1 cellular context compared by ENCODE assay signal in the genomic region with DNA sequence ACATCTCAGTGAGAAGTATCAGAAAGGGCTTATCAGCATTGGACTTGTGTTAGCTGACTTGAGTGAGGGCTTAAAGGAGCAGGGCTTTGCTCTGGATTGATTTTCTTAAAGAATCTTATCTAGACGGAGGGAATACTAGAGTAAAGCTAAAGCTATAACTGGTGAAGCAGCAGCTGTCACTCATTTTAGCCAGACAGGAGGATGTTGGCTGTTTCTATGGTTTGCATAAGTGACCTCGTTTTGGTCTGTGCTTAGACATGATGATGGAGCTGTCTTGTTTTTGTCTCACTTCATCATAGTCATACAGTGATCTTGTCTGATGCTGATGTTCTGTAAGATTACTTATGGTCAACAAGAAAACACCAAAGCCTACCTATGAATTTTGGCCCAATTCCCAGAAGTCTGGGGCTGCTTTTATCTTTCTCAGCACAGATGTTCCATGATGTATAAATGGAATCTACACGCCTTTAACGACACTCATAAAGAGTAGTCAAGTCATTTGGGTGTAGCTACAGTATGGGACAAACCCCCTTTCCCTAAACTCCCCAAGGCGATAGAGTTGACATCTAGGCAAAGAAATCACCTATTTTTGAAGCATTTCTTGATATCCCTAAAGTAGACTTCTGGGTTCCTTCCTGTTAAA.
TF ChIP-seq lines count a peak whose summit lies in the region.

No MANE protein-coding gene starts in this region.

TF ChIP-seq in K562, 482 proteins besides CTCF, POLR2A, EP300 and RAD21 (continued from another document and continues in another):
- TF ChIP-seq, protein P1, sequence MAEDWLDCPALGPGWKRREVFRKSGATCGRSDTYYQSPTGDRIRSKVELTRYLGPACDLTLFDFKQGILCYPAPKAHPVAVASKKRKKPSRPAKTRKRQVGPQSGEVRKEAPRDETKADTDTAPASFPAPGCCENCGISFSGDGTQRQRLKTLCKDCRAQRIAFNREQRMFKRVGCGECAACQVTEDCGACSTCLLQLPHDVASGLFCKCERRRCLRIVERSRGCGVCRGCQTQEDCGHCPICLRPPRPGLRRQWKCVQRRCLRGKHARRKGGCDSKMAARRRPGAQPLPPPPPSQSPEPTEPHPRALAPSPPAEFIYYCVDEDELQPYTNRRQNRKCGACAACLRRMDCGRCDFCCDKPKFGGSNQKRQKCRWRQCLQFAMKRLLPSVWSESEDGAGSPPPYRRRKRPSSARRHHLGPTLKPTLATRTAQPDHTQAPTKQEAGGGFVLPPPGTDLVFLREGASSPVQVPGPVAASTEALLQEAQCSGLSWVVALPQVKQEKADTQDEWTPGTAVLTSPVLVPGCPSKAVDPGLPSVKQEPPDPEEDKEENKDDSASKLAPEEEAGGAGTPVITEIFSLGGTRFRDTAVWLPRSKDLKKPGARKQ (CRISPR knock-in tag; IDR thresholded peaks at IDR 0.05) = no peak
- TF ChIP-seq ZNF217 (CRISPR knock-in tag; IDR thresholded peaks at IDR 0.05) = no peak
- no peak for TF ChIP-seq SP2 (IDR thresholded peaks at IDR 0.05; ENCODE audit: extremely low read depth, low read depth, low read length, poor library complexity, severe bottlenecking)
- TF ChIP-seq RAD51 (IDR thresholded peaks at IDR 0.05; ENCODE audit: borderline replicate concordance, low read depth) = no peak
- TF ChIP-seq, protein P2, sequence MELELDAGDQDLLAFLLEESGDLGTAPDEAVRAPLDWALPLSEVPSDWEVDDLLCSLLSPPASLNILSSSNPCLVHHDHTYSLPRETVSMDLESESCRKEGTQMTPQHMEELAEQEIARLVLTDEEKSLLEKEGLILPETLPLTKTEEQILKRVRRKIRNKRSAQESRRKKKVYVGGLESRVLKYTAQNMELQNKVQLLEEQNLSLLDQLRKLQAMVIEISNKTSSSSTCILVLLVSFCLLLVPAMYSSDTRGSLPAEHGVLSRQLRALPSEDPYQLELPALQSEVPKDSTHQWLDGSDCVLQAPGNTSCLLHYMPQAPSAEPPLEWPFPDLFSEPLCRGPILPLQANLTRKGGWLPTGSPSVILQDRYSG (tag; conservative IDR thresholded peaks at IDR 0.05; ENCODE audit: low read depth) = no peak
- no peak for TF ChIP-seq FIP1L1 (IDR thresholded peaks at IDR 0.05; ENCODE audit: low read depth, low read length, poor library complexity, severe bottlenecking)
- no peak for TF ChIP-seq TFAM (CRISPR knock-in tag; conservative IDR thresholded peaks at IDR 0.05)
- TF ChIP-seq ZNF134 (CRISPR knock-in tag; conservative IDR thresholded peaks at IDR 0.05) = no peak
- TF ChIP-seq, protein P3, sequence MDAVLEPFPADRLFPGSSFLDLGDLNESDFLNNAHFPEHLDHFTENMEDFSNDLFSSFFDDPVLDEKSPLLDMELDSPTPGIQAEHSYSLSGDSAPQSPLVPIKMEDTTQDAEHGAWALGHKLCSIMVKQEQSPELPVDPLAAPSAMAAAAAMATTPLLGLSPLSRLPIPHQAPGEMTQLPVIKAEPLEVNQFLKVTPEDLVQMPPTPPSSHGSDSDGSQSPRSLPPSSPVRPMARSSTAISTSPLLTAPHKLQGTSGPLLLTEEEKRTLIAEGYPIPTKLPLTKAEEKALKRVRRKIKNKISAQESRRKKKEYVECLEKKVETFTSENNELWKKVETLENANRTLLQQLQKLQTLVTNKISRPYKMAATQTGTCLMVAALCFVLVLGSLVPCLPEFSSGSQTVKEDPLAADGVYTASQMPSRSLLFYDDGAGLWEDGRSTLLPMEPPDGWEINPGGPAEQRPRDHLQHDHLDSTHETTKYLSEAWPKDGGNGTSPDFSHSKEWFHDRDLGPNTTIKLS (IDR thresholded peaks at IDR 0.05; ENCODE audit: borderline replicate concordance, low read depth) = no peak
- no peak for TF ChIP-seq ZNF140 (CRISPR knock-in tag; IDR thresholded peaks at IDR 0.05)
- no peak for TF ChIP-seq ZC3H4 (CRISPR knock-in tag; IDR thresholded peaks at IDR 0.05; ENCODE audit: borderline replicate concordance)
- no peak for TF ChIP-seq SRSF7 (optimal IDR thresholded peaks at IDR 0.05; ENCODE audit: low read depth, low read length)
- TF ChIP-seq, protein P4, sequence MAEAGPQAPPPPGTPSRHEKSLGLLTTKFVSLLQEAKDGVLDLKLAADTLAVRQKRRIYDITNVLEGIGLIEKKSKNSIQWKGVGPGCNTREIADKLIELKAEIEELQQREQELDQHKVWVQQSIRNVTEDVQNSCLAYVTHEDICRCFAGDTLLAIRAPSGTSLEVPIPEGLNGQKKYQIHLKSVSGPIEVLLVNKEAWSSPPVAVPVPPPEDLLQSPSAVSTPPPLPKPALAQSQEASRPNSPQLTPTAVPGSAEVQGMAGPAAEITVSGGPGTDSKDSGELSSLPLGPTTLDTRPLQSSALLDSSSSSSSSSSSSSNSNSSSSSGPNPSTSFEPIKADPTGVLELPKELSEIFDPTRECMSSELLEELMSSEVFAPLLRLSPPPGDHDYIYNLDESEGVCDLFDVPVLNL (CRISPR knock-in tag; IDR thresholded peaks at IDR 0.05; ENCODE audit: low read depth) = no peak
- no peak for TF ChIP-seq ZNF165 (CRISPR knock-in tag; IDR thresholded peaks at IDR 0.05; ENCODE audit: borderline replicate concordance)
- TF ChIP-seq CBX2 (IDR thresholded peaks at IDR 0.05; ENCODE audit: insufficient read depth, low read length, poor library complexity, severe bottlenecking) = no peak
- peak; percentile 68; the same call in 1 of the 2 replicates for TF ChIP-seq ZNF24 (IDR thresholded peaks at IDR 0.05)
- peak; percentile 57; the same call in 1 of the 2 replicates for TF ChIP-seq MAFG (tag; conservative IDR thresholded peaks at IDR 0.05)
- no peak for TF ChIP-seq POLR3G (IDR thresholded peaks at IDR 0.05; ENCODE audit: extremely low read depth, insufficient read length, insufficient replicate concordance)
- TF ChIP-seq, protein P5, sequence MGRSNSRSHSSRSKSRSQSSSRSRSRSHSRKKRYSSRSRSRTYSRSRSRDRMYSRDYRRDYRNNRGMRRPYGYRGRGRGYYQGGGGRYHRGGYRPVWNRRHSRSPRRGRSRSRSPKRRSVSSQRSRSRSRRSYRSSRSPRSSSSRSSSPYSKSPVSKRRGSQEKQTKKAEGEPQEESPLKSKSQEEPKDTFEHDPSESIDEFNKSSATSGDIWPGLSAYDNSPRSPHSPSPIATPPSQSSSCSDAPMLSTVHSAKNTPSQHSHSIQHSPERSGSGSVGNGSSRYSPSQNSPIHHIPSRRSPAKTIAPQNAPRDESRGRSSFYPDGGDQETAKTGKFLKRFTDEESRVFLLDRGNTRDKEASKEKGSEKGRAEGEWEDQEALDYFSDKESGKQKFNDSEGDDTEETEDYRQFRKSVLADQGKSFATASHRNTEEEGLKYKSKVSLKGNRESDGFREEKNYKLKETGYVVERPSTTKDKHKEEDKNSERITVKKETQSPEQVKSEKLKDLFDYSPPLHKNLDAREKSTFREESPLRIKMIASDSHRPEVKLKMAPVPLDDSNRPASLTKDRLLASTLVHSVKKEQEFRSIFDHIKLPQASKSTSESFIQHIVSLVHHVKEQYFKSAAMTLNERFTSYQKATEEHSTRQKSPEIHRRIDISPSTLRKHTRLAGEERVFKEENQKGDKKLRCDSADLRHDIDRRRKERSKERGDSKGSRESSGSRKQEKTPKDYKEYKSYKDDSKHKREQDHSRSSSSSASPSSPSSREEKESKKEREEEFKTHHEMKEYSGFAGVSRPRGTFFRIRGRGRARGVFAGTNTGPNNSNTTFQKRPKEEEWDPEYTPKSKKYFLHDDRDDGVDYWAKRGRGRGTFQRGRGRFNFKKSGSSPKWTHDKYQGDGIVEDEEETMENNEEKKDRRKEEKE (IDR thresholded peaks at IDR 0.05; ENCODE audit: borderline replicate concordance in 1 of 2, control insufficient read depth in 1 of 2, low read depth in 2 of 2, low read length in 1 of 2) = no peak
- no peak for TF ChIP-seq ZNF77 (CRISPR knock-in tag; IDR thresholded peaks at IDR 0.05)
- TF ChIP-seq DDX20 (tag; IDR thresholded peaks at IDR 0.05; ENCODE audit: low read depth) = no peak
- TF ChIP-seq MEIS2 (IDR thresholded peaks at IDR 0.05; ENCODE audit: partially characterized antibody) = peak; percentile 99
- TF ChIP-seq ZNF174 (CRISPR knock-in tag; IDR thresholded peaks at IDR 0.05) = no peak
- peak in 1 of 2 experiments; percentile 49 for TF ChIP-seq NCOA2 (IDR thresholded peaks at IDR 0.05; ENCODE audit: partially characterized antibody in 2 of 2)
- TF ChIP-seq, protein P6, sequence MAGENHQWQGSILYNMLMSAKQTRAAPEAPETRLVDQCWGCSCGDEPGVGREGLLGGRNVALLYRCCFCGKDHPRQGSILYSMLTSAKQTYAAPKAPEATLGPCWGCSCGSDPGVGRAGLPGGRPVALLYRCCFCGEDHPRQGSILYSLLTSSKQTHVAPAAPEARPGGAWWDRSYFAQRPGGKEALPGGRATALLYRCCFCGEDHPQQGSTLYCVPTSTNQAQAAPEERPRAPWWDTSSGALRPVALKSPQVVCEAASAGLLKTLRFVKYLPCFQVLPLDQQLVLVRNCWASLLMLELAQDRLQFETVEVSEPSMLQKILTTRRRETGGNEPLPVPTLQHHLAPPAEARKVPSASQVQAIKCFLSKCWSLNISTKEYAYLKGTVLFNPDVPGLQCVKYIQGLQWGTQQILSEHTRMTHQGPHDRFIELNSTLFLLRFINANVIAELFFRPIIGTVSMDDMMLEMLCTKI (IDR thresholded peaks at IDR 0.05; ENCODE audit: partially characterized antibody) = no peak
- no peak for TF ChIP-seq KDM2B (CRISPR knock-in tag; IDR thresholded peaks at IDR 0.05)
- peak; percentile 79 for TF ChIP-seq STAT5A (IDR thresholded peaks at IDR 0.05; ENCODE audit: borderline replicate concordance, low read length)
- no peak for TF ChIP-seq TEAD2 (tag; IDR thresholded peaks at IDR 0.05)
- TF ChIP-seq, protein P7, sequence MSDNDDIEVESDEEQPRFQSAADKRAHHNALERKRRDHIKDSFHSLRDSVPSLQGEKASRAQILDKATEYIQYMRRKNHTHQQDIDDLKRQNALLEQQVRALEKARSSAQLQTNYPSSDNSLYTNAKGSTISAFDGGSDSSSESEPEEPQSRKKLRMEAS (CRISPR knock-in tag; IDR thresholded peaks at IDR 0.05) = no peak
- TF ChIP-seq, protein P8, sequence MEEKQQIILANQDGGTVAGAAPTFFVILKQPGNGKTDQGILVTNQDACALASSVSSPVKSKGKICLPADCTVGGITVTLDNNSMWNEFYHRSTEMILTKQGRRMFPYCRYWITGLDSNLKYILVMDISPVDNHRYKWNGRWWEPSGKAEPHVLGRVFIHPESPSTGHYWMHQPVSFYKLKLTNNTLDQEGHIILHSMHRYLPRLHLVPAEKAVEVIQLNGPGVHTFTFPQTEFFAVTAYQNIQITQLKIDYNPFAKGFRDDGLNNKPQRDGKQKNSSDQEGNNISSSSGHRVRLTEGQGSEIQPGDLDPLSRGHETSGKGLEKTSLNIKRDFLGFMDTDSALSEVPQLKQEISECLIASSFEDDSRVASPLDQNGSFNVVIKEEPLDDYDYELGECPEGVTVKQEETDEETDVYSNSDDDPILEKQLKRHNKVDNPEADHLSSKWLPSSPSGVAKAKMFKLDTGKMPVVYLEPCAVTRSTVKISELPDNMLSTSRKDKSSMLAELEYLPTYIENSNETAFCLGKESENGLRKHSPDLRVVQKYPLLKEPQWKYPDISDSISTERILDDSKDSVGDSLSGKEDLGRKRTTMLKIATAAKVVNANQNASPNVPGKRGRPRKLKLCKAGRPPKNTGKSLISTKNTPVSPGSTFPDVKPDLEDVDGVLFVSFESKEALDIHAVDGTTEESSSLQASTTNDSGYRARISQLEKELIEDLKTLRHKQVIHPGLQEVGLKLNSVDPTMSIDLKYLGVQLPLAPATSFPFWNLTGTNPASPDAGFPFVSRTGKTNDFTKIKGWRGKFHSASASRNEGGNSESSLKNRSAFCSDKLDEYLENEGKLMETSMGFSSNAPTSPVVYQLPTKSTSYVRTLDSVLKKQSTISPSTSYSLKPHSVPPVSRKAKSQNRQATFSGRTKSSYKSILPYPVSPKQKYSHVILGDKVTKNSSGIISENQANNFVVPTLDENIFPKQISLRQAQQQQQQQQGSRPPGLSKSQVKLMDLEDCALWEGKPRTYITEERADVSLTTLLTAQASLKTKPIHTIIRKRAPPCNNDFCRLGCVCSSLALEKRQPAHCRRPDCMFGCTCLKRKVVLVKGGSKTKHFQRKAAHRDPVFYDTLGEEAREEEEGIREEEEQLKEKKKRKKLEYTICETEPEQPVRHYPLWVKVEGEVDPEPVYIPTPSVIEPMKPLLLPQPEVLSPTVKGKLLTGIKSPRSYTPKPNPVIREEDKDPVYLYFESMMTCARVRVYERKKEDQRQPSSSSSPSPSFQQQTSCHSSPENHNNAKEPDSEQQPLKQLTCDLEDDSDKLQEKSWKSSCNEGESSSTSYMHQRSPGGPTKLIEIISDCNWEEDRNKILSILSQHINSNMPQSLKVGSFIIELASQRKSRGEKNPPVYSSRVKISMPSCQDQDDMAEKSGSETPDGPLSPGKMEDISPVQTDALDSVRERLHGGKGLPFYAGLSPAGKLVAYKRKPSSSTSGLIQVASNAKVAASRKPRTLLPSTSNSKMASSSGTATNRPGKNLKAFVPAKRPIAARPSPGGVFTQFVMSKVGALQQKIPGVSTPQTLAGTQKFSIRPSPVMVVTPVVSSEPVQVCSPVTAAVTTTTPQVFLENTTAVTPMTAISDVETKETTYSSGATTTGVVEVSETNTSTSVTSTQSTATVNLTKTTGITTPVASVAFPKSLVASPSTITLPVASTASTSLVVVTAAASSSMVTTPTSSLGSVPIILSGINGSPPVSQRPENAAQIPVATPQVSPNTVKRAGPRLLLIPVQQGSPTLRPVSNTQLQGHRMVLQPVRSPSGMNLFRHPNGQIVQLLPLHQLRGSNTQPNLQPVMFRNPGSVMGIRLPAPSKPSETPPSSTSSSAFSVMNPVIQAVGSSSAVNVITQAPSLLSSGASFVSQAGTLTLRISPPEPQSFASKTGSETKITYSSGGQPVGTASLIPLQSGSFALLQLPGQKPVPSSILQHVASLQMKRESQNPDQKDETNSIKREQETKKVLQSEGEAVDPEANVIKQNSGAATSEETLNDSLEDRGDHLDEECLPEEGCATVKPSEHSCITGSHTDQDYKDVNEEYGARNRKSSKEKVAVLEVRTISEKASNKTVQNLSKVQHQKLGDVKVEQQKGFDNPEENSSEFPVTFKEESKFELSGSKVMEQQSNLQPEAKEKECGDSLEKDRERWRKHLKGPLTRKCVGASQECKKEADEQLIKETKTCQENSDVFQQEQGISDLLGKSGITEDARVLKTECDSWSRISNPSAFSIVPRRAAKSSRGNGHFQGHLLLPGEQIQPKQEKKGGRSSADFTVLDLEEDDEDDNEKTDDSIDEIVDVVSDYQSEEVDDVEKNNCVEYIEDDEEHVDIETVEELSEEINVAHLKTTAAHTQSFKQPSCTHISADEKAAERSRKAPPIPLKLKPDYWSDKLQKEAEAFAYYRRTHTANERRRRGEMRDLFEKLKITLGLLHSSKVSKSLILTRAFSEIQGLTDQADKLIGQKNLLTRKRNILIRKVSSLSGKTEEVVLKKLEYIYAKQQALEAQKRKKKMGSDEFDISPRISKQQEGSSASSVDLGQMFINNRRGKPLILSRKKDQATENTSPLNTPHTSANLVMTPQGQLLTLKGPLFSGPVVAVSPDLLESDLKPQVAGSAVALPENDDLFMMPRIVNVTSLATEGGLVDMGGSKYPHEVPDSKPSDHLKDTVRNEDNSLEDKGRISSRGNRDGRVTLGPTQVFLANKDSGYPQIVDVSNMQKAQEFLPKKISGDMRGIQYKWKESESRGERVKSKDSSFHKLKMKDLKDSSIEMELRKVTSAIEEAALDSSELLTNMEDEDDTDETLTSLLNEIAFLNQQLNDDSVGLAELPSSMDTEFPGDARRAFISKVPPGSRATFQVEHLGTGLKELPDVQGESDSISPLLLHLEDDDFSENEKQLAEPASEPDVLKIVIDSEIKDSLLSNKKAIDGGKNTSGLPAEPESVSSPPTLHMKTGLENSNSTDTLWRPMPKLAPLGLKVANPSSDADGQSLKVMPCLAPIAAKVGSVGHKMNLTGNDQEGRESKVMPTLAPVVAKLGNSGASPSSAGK (IDR thresholded peaks at IDR 0.05) = no peak; the same call in 1 of the 2 replicates
